14 cellular contexts compared by ENCODE assay signal in genomic region chr16:73053038-73053378, GRCh38. TPM values are rescaled to one million over a fixed set of nuclear protein-coding genes. Genes with fewer than 3 reads are reported as not detected.
DNase-seq lines count a peak whose midpoint lies in the region; ATAC-seq and TF ChIP-seq lines count a peak whose summit lies in the region.
"Had no signal": no experiment of that assay in that cellular context is flagged by ENCODE, and none has a peak within 500 bp of the region (broad histone marks: within the 10 kb centered on the region; RNA-seq: fewer than 3 reads in every experiment).

No MANE protein-coding gene starts in this region.

- H3K4me3 ChIP-seq in WERI-Rb-1 (ENCODE audit: low read depth, low read length): no peak overlapping the region
- 0 out of 2 replicates have a peak overlapping the region, but pooled peaks have one; percentile 49 for H3K4me3 ChIP-seq in iPS-20b (ENCODE audit: low read length)
- H3K4me3 ChIP-seq in gastrocnemius medialis: peak overlapping the region; percentile 37 to 75 (median 62)
- H3K4me3 ChIP-seq: BLaER1, skin epidermis had no signal

- peaks cover 46% of the 10 kb centered on the region for H3K4me1 ChIP-seq in iPS-20b (ENCODE audit: insufficient read depth, low read length)
- peaks cover 70 to 79% of the 10 kb centered on the region in 2 donors for H3K4me1 ChIP-seq in gastrocnemius medialis

- H3K9me3 Mint-ChIP-seq in nephron progenitor cell: no peaks in the 10 kb centered on the region
- H3K9me3 Mint-ChIP-seq: T-helper 2 cell treated with Interferon-gamma antibody and Interleukin-4, amounts not matched to agents 5 μg/mL and 100 μg/mL, for 36 hours had no signal

- H3K4me1 Mint-ChIP-seq in nephron progenitor cell: no peaks in the 10 kb centered on the region

- intact Hi-C loops in gastrocnemius medialis (cut with DNase I; ENCODE audit: low total_unique reads): no loop called here

- in situ Hi-C loops in gastrocnemius medialis (cut with MboI; ENCODE audit: low sequenced_read_pairs in 4 of 4): loop anchor here (5.0 to 25.0 kb wide), 3 partner anchors 66 to 218 kb away; no protein-coding TSS in a partner anchor

- H3K4me3 Mint-ChIP-seq in nephron progenitor cell: no peak overlapping the region
- H3K4me3 Mint-ChIP-seq: T-helper 2 cell treated with Interferon-gamma antibody and Interleukin-4, amounts not matched to agents 5 μg/mL and 100 μg/mL, for 36 hours had no signal

- H3K9me3 ChIP-seq in WERI-Rb-1 (ENCODE audit: severe bottlenecking) (no peaks in the 10 kb centered on the region), iPS-20b (ENCODE audit: insufficient read depth, low read depth, low read length) (no peaks in the 10 kb centered on the region), gastrocnemius medialis (no peaks in the 10 kb centered on the region)
- H3K9me3 ChIP-seq: BLaER1 had no signal

- TF ChIP-seq POLR2A in gastrocnemius medialis (IDR thresholded peaks at IDR 0.05): no peak

- DNase-seq in WERI-Rb-1: no peak
- no peak for DNase-seq in gastrocnemius medialis
- DNase-seq in nephron progenitor cell: no peak
- no peak for DNase-seq in GM10248 (ENCODE audit: extremely low spot score)
- DNase-seq in NCI-H1694 (lab: John Stamatoyannopoulos, UW): no peak
- DNase-seq: activated CD8-positive, alpha-beta memory T cell treated with anti-CD3 and anti-CD28 coated beads for 24 hours; activated naive CD4-positive, alpha-beta T cell treated with Interleukin-2 at 50 U/mL for 16 hours; midbrain had no signal

- H3K27me3 ChIP-seq in WERI-Rb-1 (ENCODE audit: insufficient read depth, low read depth, severe bottlenecking) (no peaks in the 10 kb centered on the region), iPS-20b (ENCODE audit: insufficient read depth, low read length) (peaks cover 94% of the 10 kb centered on the region), gastrocnemius medialis (no peaks in the 10 kb centered on the region)

- peak overlapping the region; percentile 93 for H3K27ac ChIP-seq in C4-2B
- H3K27ac ChIP-seq in WERI-Rb-1: peak overlapping the region; percentile 90
- no peak overlapping the region for H3K27ac ChIP-seq in iPS-20b (ENCODE audit: low read length)
- H3K27ac ChIP-seq in gastrocnemius medialis: peak overlapping the region; percentile 95 to 99 (median 99)
- H3K27ac ChIP-seq: BLaER1 had no signal

- POLR2A ChIA-PET in GM10248 (lab: Yijun Ruan, JAX): no interaction called here

- TF ChIP-seq CTCF in C4-2B (conservative IDR thresholded peaks at IDR 0.05) (no peak), WERI-Rb-1 (IDR thresholded peaks at IDR 0.05; ENCODE audit: low read depth, low read length) (no peak), gastrocnemius medialis (IDR thresholded peaks at IDR 0.05 in 4 of 5, conservative IDR thresholded peaks at IDR 0.05 in 1 of 5) (no peak), nephron progenitor cell (IDR thresholded peaks at IDR 0.05) (no peak), GM10248 (IDR thresholded peaks at IDR 0.05; ENCODE audit: control extremely low read depth, extremely low read depth, low read depth, missing control alignments) (no peak)

- H3K36me3 ChIP-seq in WERI-Rb-1 (no peaks in the 10 kb centered on the region), iPS-20b (ENCODE audit: insufficient read depth, low read depth, low read length) (no peaks in the 10 kb centered on the region), gastrocnemius medialis (no peaks in the 10 kb centered on the region)
- H3K36me3 ChIP-seq: BLaER1 had no signal

- H3K36me3 Mint-ChIP-seq in nephron progenitor cell (ENCODE audit: low read depth): no peaks in the 10 kb centered on the region

- CTCF ChIA-PET in GM10248 (lab: Yijun Ruan, JAX): no interaction called here

- no peak overlapping the region for H3K9ac ChIP-seq in iPS-20b (ENCODE audit: low read depth, low read length)
- H3K9ac ChIP-seq: BLaER1 had no signal

- H3K27me3 Mint-ChIP-seq in nephron progenitor cell (ENCODE audit: low read depth, poor library complexity): peaks cover 3% of the 10 kb centered on the region

- ATAC-seq in gastrocnemius medialis (no peak), GM19351 (IDR thresholded peaks at IDR 0.05; ENCODE audit: unreplicated experiment) (no peak)

- no peak overlapping the region for H3K27ac Mint-ChIP-seq in nephron progenitor cell
- H3K27ac Mint-ChIP-seq: T-helper 2 cell treated with Interferon-gamma antibody and Interleukin-4, amounts not matched to agents 5 μg/mL and 100 μg/mL, for 36 hours had no signal

RNA-seq across cellular contexts. Expression of gene ZFHX3, which starts 5.1 kb away (rescaled TPM):
- 10 to 100 TPM; 14.0 to 28.5 (median 27.3) TPM for total RNA-seq in gastrocnemius medialis
